In the genomic region with DNA sequence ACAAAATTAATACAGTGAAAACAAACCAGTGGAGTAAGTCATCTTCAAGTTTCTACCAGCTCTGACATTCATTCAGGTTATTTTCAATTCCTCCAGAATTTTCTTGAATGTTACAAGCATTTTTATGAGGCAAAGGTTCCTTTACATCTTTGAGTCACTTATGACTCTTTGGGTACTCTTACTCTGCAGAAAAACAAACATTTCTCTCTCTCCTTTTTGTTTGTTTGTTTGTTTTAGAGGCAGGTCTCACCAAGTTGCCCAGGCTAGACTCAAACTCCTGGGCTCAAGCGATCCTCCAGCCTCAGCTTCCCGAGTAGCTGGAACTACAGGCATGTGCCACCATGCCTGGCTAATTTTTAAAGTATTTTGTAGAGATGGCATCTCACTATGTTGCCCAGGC, we compare ENCODE assay signal across 11 cellular contexts.
"Had no signal": no experiment of that assay in that cellular context is flagged by ENCODE, and none has a peak within 500 bp of the region (broad histone marks: within the 10 kb centered on the region; RNA-seq: fewer than 3 reads in every experiment).

No MANE protein-coding gene starts in this region.

- H3K4me1 ChIP-seq: HAP-1 had no signal

- ATAC-seq: GM23338, HCT116 had no signal

- FAIRE-seq: H1, H54 had no signal

- H3K9ac ChIP-seq: GM23248 had no signal

- DNase-seq: GM23248, GOT3, H7, H9, HCEC 1CT, HFFc6 had no signal

- H3K36me3 ChIP-seq: HAP-1 had no signal

- H3K4me3 ChIP-seq: GM23248, GM23338, HAP-1 had no signal

- H3K9me3 ChIP-seq: HAP-1 had no signal

- H2AFZ ChIP-seq: GM23248, GM23338 had no signal

- H3K27ac ChIP-seq: GM23248 had no signal

- H3K4me2 ChIP-seq: GM23338 had no signal
